ENCODE assay signal across 1 cellular context in the genomic region with DNA sequence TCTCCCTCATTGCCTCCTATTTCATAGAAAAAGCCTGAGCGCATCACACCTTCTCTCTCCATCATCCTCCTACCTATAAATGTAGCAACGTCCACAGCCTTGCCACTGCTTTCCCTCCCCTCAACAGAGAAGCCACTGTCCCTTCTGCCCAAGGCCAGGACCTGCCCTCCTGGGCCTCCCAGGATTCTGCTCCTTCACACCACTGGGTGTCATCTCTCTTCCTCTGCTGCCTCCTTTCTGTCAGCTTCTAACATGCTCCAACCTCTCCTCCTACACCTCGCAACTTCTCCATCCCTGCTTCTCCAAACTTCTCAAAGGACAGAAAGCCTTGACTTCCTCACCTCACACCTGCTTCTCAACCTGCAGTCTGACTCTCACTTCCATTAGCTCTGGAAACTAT.
TF ChIP-seq lines count a peak whose summit lies in the region.

No MANE protein-coding gene starts in this region.

TF ChIP-seq in K562, 482 proteins besides CTCF, POLR2A, EP300 and RAD21:
- TF ChIP-seq GATAD2A (IDR thresholded peaks at IDR 0.05) (no peak), SAFB (IDR thresholded peaks at IDR 0.05; ENCODE audit: borderline replicate concordance, low read depth, low read length) (no peak), NCOA2 (IDR thresholded peaks at IDR 0.05; ENCODE audit: partially characterized antibody in 2 of 2) (no peak), OTX1 (CRISPR knock-in tag; IDR thresholded peaks at IDR 0.05) (no peak), ZNF75A (CRISPR knock-in tag; IDR thresholded peaks at IDR 0.05) (no peak), DPF2 (IDR thresholded peaks at IDR 0.05) (no peak), ZNF316 (IDR thresholded peaks at IDR 0.05) (no peak), SRSF7 (optimal IDR thresholded peaks at IDR 0.05; ENCODE audit: low read depth, low read length) (no peak), HNRNPUL1 (IDR thresholded peaks at IDR 0.05; ENCODE audit: low read length) (no peak), CCAR2 (IDR thresholded peaks at IDR 0.05; ENCODE audit: low read depth, low read length) (no peak), U2AF1 (optimal IDR thresholded peaks at IDR 0.05; ENCODE audit: low read depth, low read length) (no peak), STAG1 (CRISPR knock-in tag; IDR thresholded peaks at IDR 0.05; ENCODE audit: borderline replicate concordance) (no peak), ZNF224 (CRISPR knock-in tag; IDR thresholded peaks at IDR 0.05) (no peak)
- TF ChIP-seq, protein P1, sequence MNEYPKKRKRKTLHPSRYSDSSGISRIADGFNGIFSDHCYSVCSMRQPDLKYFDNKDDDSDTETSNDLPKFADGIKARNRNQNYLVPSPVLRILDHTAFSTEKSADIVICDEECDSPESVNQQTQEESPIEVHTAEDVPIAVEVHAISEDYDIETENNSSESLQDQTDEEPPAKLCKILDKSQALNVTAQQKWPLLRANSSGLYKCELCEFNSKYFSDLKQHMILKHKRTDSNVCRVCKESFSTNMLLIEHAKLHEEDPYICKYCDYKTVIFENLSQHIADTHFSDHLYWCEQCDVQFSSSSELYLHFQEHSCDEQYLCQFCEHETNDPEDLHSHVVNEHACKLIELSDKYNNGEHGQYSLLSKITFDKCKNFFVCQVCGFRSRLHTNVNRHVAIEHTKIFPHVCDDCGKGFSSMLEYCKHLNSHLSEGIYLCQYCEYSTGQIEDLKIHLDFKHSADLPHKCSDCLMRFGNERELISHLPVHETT (CRISPR knock-in tag; conservative IDR thresholded peaks at IDR 0.05 in 1 of 2, IDR thresholded peaks at IDR 0.05 in 1 of 2), result no peak
- TF ChIP-seq, protein P2, sequence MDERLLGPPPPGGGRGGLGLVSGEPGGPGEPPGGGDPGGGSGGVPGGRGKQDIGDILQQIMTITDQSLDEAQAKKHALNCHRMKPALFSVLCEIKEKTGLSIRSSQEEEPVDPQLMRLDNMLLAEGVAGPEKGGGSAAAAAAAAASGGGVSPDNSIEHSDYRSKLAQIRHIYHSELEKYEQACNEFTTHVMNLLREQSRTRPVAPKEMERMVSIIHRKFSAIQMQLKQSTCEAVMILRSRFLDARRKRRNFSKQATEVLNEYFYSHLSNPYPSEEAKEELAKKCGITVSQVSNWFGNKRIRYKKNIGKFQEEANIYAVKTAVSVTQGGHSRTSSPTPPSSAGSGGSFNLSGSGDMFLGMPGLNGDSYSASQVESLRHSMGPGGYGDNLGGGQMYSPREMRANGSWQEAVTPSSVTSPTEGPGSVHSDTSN (CRISPR knock-in tag; IDR thresholded peaks at IDR 0.05; ENCODE audit: low read depth), result no peak
- TF ChIP-seq, protein P2 (tag; conservative IDR thresholded peaks at IDR 0.05; ENCODE audit: low read depth), result no peak
- TF ChIP-seq, protein P3, sequence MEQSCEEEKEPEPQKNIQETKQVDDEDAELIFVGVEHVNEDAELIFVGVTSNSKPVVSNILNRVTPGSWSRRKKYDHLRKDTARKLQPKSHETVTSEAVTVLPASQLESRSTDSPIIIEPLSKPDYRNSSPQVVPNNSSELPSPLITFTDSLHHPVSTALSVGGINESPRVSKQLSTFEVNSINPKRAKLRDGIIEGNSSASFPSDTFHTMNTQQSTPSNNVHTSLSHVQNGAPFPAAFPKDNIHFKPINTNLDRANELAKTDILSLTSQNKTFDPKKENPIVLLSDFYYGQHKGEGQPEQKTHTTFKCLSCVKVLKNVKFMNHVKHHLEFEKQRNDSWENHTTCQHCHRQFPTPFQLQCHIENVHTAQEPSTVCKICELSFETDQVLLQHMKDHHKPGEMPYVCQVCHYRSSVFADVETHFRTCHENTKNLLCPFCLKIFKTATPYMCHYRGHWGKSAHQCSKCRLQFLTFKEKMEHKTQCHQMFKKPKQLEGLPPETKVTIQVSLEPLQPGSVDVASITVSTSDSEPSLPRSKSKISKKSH (CRISPR knock-in tag; IDR thresholded peaks at IDR 0.05), result no peak
TF ChIP-seq in K562: peak in this region for 0.
